In genomic region chr3:39933986-39934693, GRCh38 we compare ENCODE assay signal across 13 cellular contexts.
"Had no signal": no experiment of that assay in that cellular context is flagged by ENCODE, and none has a peak within 500 bp of the region (broad histone marks: within the 10 kb centered on the region; RNA-seq: fewer than 3 reads in every experiment).

No MANE protein-coding gene starts in this region.

- H3K9me3 ChIP-seq: gastroesophageal sphincter, left lung had no signal

- ATAC-seq: activated CD4-positive, alpha-beta T cell treated with anti-CD3 and anti-CD28 coated beads for 36 hours; effector memory CD8-positive, alpha-beta T cell; gastroesophageal sphincter; left lung; sciatic nerve; T-helper 17 cell had no signal

- H3K27me3 ChIP-seq: gastroesophageal sphincter, left lung had no signal

- FAIRE-seq: keratinocyte had no signal

- H3K36me3 ChIP-seq: gastroesophageal sphincter, left lung had no signal

- H3K4me3 ChIP-seq: gastroesophageal sphincter, left lung had no signal

- DNase-seq: activated CD4-positive, alpha-beta memory T cell treated with anti-CD3 and anti-CD28 coated beads, Interleukin-2, amount 10 ng/mL, durations not matched to agents 7 days and 5 days; activated CD4-positive, alpha-beta T cell treated with anti-CD3 and anti-CD28 coated beads for 36 hours; activated effector memory CD4-positive, alpha-beta T cell treated with anti-CD3 and anti-CD28 coated beads, Interleukin-2, amount 50 U/mL, for 16 hours; activated T-cell treated with anti-CD3 and anti-CD28 coated beads, Interleukin-2, amount 50 U/mL, for 4 hours; amniotic stem cell; effector memory CD8-positive, alpha-beta T cell; left lung; occipital lobe; T-helper 17 cell had no signal

- H3K27ac ChIP-seq: epithelial cell of prostate, left lung had no signal

- H3K4me1 ChIP-seq: left lung had no signal
